Comparison of ENCODE assay signal across 8 cellular contexts in the genomic region with DNA sequence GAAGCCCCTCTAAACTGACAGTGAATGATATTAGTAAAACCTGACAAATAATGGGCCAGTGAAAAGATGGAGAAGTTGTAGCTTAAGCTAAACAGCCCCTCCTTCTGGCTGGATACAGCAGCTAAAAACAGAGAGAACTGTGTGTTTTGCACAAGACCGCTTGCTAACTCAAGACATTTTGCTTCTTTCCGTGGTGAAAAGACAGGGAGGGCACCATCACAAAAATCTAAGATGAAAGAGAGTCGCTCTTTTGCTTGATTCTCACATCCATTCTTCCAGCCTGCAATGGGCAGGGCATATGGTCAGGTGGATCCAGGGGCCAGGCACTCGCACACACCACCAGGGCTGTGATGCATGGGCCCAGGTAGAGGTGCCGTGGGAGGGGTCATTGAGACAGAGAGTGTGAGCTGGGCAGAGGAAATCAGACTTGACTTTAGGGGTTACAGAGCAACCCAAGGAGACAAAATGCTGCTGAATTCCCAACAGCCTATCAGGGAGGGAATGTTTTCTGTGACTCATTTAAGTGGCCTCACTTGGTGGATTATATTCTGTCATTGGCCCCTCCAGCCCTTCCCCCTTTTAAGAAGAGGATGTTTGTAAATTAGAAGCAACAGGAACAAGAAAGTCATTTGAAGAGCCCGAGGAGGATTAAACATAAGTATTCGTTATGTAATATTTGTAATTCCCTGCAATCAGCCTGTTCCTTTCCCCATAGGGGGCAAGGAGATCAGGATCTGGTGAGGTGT. TPM values are rescaled to one million over a fixed set of nuclear protein-coding genes. Genes with fewer than 3 reads are reported as not detected.
DNase-seq lines count a peak whose midpoint lies in the region; ATAC-seq and TF ChIP-seq lines count a peak whose summit lies in the region.

No MANE protein-coding gene starts in this region.

- CTCF ChIA-PET in HCT116 (lab: Charles Lee): interaction anchor here (0.6 to 3.8 kb wide), 13 partner anchors 8 to 326 kb away, joined by 3 to 27 read pairs (median 3); partner anchors contain the start of gene FAM234B

- peak overlapping the region; percentile 32 for H3K9ac ChIP-seq in HCT116 (ENCODE audit: low read length)

- H3K36me3 ChIP-seq in HCT116 (ENCODE audit: control insufficient read depth in 1 of 2, insufficient read depth in 2 of 2, low read length in 2 of 2): peaks cover 0 to 15% of the 10 kb centered on the region in 2 experiments; a peak in 2 of 4 replicates
- H3K36me3 ChIP-seq in adrenal gland (replicated peaks in 1 of 2): peaks cover 0 to 13% of the 10 kb centered on the region in 2 donors
- H3K36me3 ChIP-seq in left lung: peaks cover 0 to 22% of the 10 kb centered on the region in 2 donors

- H4K20me1 ChIP-seq in HCT116 (ENCODE audit: insufficient read depth): no peaks in the 10 kb centered on the region

- no peak overlapping the region for H3K27ac ChIP-seq in HCT116 (ENCODE audit: low read depth, low read length)
- H3K27ac ChIP-seq in adrenal gland: peak overlapping the region in 3 of 5 donors; percentile 5 to 61 (median 16)
- H3K27ac ChIP-seq in left lung: peak overlapping the region; percentile 27 to 57

- POLR2A ChIA-PET in HCT116 (lab: Charles Lee): interaction anchor here (1.8 kb wide), 1 partner anchor 109 kb away, joined by 3 read pairs; no protein-coding TSS in a partner anchor

- ATAC-seq in HCT116 (peak; percentile 21; the same call in 1 of the 2 replicates), left lung (peak; percentile 59), GM18868 (IDR thresholded peaks at IDR 0.05; ENCODE audit: unreplicated experiment) (no peak), GM18520 (IDR thresholded peaks at IDR 0.05; ENCODE audit: unreplicated experiment) (no peak)

- in situ Hi-C loops in ACHN (cut with HindIII; ENCODE audit: low pct_ligation_motif_present, low pct_unique_long_range_greater_than_20kb, low sequenced_read_pairs): loop anchor here (25.0 kb wide), 2 partner anchors 196 to 296 kb away; partner anchors contain the start of gene HEBP1

- DNase-seq in ACHN (peak; percentile 75), HCT116 (ENCODE audit: low read depth, low spot score) (no peak), adrenal gland (peak in 1 of 7 donors; percentile 24), left lung (no peak), SKM-1 treated with dmso at 0.1 percent for 144 hours (lab: John Stamatoyannopoulos, UW; ENCODE audit: unreplicated experiment) (no peak), NCI-H187 treated with DMSO at 0.1 percent for 48 hours (lab: John Stamatoyannopoulos, UW) (no peak)

- H3K9me3 ChIP-seq in HCT116 (ENCODE audit: control insufficient read depth in 1 of 2, insufficient read depth in 1 of 2, low read depth in 1 of 2, low read length in 2 of 2) (no peaks in the 10 kb centered on the region), adrenal gland (replicated peaks in 1 of 3) (no peaks in the 10 kb centered on the region), left lung (no peaks in the 10 kb centered on the region)

- H3K4me2 ChIP-seq in HCT116 (ENCODE audit: low read length): peak overlapping the region; percentile 68

- H3K9me2 ChIP-seq in HCT116 (ENCODE audit: insufficient read depth): no peaks in the 10 kb centered on the region

- TF ChIP-seq POLR2A in HCT116 (IDR thresholded peaks at IDR 0.05; ENCODE audit: borderline replicate concordance, extremely low read depth, insufficient read depth, insufficient read length) (no peak), adrenal gland (IDR thresholded peaks at IDR 0.05) (no peak)

- 57 to 65% (median 59%) methylated on average over 7 of the region's 7 CpGs for WGBS in adrenal gland, 4 donors

- peaks cover 91% of the 10 kb centered on the region for H3K79me2 ChIP-seq in HCT116 (ENCODE audit: insufficient read depth, low read length)

- intact Hi-C loops in HCT116 (cut with micrococcal nuclease) (loop anchor here (5.0 to 10.0 kb wide), 2 partner anchors 206 to 404 kb away; partner anchors contain the start of gene HEBP1), adrenal gland (cut with DNase I) (loop anchor here in 1 of 2 donors (5.0 kb wide), 1 partner anchor 106 kb away; the partner anchor contains the start of gene GSG1), left lung (cut with DNase I) (no loop called here)

- H2AFZ ChIP-seq in HCT116 (ENCODE audit: low read depth, low read length, poor library complexity, severe bottlenecking): no peak overlapping the region

- no TSS peak for BruUV-seq in HCT116 (replicated peaks; lab: Mats Ljungman, UMichigan)

- peaks cover 66 to 86% of the 10 kb centered on the region in 2 experiments for H3K4me1 ChIP-seq in HCT116 (ENCODE audit: control insufficient read depth in 1 of 2, insufficient read depth in 2 of 2, low read length in 2 of 2)
- peaks cover 0 to 46% of the 10 kb centered on the region in 2 donors for H3K4me1 ChIP-seq in adrenal gland (replicated peaks in 1 of 2)
- H3K4me1 ChIP-seq in left lung: peaks cover 31 to 78% of the 10 kb centered on the region in 2 donors

- peak; percentile 75 for TF ChIP-seq RAD21 in HCT116 (IDR thresholded peaks at IDR 0.05; ENCODE audit: low read depth)

- peak; percentile 50 to 70 (median 68); a peak in 5 of 6 replicates for TF ChIP-seq CTCF in HCT116 (IDR thresholded peaks at IDR 0.05 in 2 of 3, conservative IDR thresholded peaks at IDR 0.05 in 1 of 3; ENCODE audit: borderline replicate concordance in 1 of 3, insufficient read depth in 1 of 3, low read depth in 2 of 3, low read length in 2 of 3)
- TF ChIP-seq CTCF in adrenal gland (IDR thresholded peaks at IDR 0.05): peak in 5 of 6 experiments; percentile 25 to 53 (median 44)
- TF ChIP-seq CTCF in left lung (IDR thresholded peaks at IDR 0.05): peak in 1 of 2 donors; percentile 44

- H3K27me3 ChIP-seq in HCT116 (ENCODE audit: insufficient read depth, low read length): no peaks in the 10 kb centered on the region
- H3K27me3 ChIP-seq in adrenal gland: no peaks in the 10 kb centered on the region
- no peaks in the 10 kb centered on the region for H3K27me3 ChIP-seq in left lung

- H3K4me3 ChIP-seq in HCT116 (replicated peaks in 1 of 2; ENCODE audit: low read depth in 1 of 2, low read length in 2 of 2): no peak overlapping the region; a peak in 1 of 4 replicates
- no peak overlapping the region for H3K4me3 ChIP-seq in adrenal gland
- no peak overlapping the region for H3K4me3 ChIP-seq in left lung

- RAD21 ChIA-PET in HCT116 (lab: Charles Lee; ENCODE audit: low non-redundant PET in 1 of 2, low total read pairs in 2 of 2, uncharacterized antibody in 2 of 2, unreplicated experiment in 2 of 2): no interaction called here

TF ChIP-seq in HCT116, 20 proteins besides CTCF, POLR2A, EP300 and RAD21:
- no peak for TF ChIP-seq EZH2 (IDR thresholded peaks at IDR 0.05)
- TF ChIP-seq CBX3 (IDR thresholded peaks at IDR 0.05; ENCODE audit: low read depth): no peak
- TF ChIP-seq YY1 (IDR thresholded peaks at IDR 0.05; ENCODE audit: extremely low read depth, insufficient replicate concordance, low read depth, low read length): no peak
- no peak for TF ChIP-seq POLR2AphosphoS5 (IDR thresholded peaks at IDR 0.05; ENCODE audit: low read depth, low read length)
- no peak for TF ChIP-seq TCF7L2 (IDR thresholded peaks at IDR 0.05; ENCODE audit: borderline replicate concordance, extremely low read depth, insufficient read depth, insufficient read length)
- no peak for TF ChIP-seq SRF (IDR thresholded peaks at IDR 0.05; ENCODE audit: low read depth)
- TF ChIP-seq, protein P1, sequence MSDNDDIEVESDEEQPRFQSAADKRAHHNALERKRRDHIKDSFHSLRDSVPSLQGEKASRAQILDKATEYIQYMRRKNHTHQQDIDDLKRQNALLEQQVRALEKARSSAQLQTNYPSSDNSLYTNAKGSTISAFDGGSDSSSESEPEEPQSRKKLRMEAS (IDR thresholded peaks at IDR 0.05): no peak
- TF ChIP-seq SP1 (IDR thresholded peaks at IDR 0.05; ENCODE audit: low read depth): no peak

RNA-seq across cellular contexts. Expression of gene EMP1, which starts 12.2 kb away (rescaled TPM):
- total RNA-seq in HCT116 (2021; ENCODE audit: unreplicated experiment) (110 TPM), adrenal gland (100 to 1,000 TPM in 2 of 8 donors, 10 to 100 TPM in 6; 50.6 to 129 (median 76.1) TPM), left lung (100 to 1,000 TPM; 276 to 369 TPM)
- polyA plus RNA-seq in HCT116 (2012): 170 and 244 TPM in 2 replicates
- polyA plus RNA-seq in adrenal gland: 10 to 100 TPM; 21.2 to 61.4 (median 27.9) TPM

Comparison
In these comparisons a context has a peak if more than half of its experiments do, and no peak if none do; other contexts are left out.
1. ATAC-seq: peak in HCT116 (single experiment) and left lung (single experiment); none in GM18868 (single experiment) and GM18520 (single experiment).